ENCODE assay signal across 8 cellular contexts in the genomic region with DNA sequence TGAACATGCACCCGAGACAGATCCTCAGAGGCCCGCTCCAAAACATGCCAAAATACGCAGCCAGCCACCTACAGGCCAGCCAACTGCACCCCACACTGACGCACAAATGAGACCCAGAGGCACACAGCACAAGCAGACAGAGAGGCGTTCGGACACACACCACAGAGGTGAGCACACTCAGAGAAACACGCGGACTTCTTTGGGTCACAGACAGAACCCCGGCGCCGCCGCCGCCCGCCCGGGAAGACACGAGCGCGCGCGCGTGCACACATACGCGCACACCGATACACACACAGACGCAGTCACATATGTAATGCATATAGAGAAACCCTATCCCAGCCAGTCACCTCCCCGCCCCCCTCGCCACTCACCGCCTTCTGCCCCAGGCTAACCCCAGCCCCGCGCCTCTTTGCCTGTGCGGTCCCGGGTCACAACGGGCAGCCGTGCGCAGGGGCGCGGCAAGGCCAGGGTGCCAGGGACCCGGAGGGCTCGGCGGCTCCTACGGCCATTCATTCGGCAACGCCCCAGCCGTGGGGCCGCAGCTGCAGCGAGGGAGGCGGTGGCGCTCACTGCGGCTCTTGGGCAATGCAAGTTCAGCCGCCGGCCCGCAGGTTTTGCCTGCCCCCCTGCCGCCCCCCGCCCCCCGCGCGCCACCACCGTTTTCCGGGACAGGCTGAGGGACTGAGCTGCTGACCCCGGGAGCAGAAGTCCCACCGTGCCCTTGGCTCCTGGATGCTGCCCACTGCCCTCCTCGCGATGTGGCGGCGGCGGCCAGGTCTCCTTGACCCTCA. TPM values are rescaled to one million over a fixed set of nuclear protein-coding genes. Genes with fewer than 3 reads are reported as not detected.
DNase-seq lines count a peak whose midpoint lies in the region; ATAC-seq and TF ChIP-seq lines count a peak whose summit lies in the region.

No MANE protein-coding gene starts in this region.

- no peaks in the 10 kb centered on the region for H3K36me3 ChIP-seq in CD8-positive, alpha-beta T cell (ENCODE audit: insufficient read depth, low read length)
- H3K36me3 ChIP-seq in esophagus (ENCODE audit: control insufficient read depth in 2 of 2, insufficient read depth in 2 of 2, low read length in 1 of 2) (no peaks in the 10 kb centered on the region), upper lobe of left lung (no peaks in the 10 kb centered on the region)

- no peak for TF ChIP-seq CTCF in CD8-positive, alpha-beta T cell (IDR thresholded peaks at IDR 0.05)
- peak in 1 of 6 experiments; percentile 14 for TF ChIP-seq CTCF in upper lobe of left lung (IDR thresholded peaks at IDR 0.05)

- peak in 5 of 7 experiments; percentile 39 to 80 (median 72) for DNase-seq in CD8-positive, alpha-beta T cell
- DNase-seq in NCI-H526 treated with DMSO at 0.1 percent for 48 hours (lab: John Stamatoyannopoulos, UW), result peak; percentile 41
- DNase-seq in activated T-cell treated with anti-CD3 and anti-CD28 coated beads for 1 hour (ENCODE audit: low read depth), result peak; percentile 33
- peak; percentile 39 to 82 (median 63) for DNase-seq in naive thymus-derived CD8-positive, alpha-beta T cell
- DNase-seq in upper lobe of left lung, result peak; percentile 39 to 90

- peaks cover 21% of the 10 kb centered on the region for H3K4me1 ChIP-seq in CD8-positive, alpha-beta T cell (ENCODE audit: insufficient read depth, low read length)
- no peaks in the 10 kb centered on the region for H3K4me1 ChIP-seq in esophagus (ENCODE audit: control insufficient read depth in 2 of 2, insufficient read depth in 2 of 2, low read length in 1 of 2)
- peaks cover 0 to 22% (median 2%) of the 10 kb centered on the region in 4 donors for H3K4me1 ChIP-seq in upper lobe of left lung

- no peaks in the 10 kb centered on the region for H3K27me3 Mint-ChIP-seq in CD8-positive, alpha-beta T cell (ENCODE audit: low read depth)
- H3K27me3 Mint-ChIP-seq in naive thymus-derived CD8-positive, alpha-beta T cell, result no peaks in the 10 kb centered on the region

- CTCF ChIA-PET in CD8-positive, alpha-beta T cell (lab: Charles Lee), result interaction anchor here (0.8 to 2.2 kb wide), 11 partner anchors 10 to 84 kb away, joined by 3 to 7 read pairs (median 5); no protein-coding TSS in a partner anchor

- POLR2A ChIA-PET in CD8-positive, alpha-beta T cell (lab: Charles Lee), result interaction anchor here (0.8 to 7.8 kb wide), 8 partner anchors 9 to 99 kb away, joined by 3 to 87 read pairs (median 10); partner anchors contain the start of genes RPL39 and SOWAHD
- POLR2A ChIA-PET in naive thymus-derived CD8-positive, alpha-beta T cell (lab: Charles Lee), result interaction anchor here (0.6 to 6.9 kb wide), 19 partner anchors 11 to 118 kb away, joined by 3 to 309 read pairs (median 4); partner anchors contain the start of genes RPL39, SOWAHD and UBE2A

- ATAC-seq in CD8-positive, alpha-beta T cell, result peak; percentile 46
- ATAC-seq in GM21529 (IDR thresholded peaks at IDR 0.05; ENCODE audit: unreplicated experiment) (peak; percentile 25), upper lobe of left lung (ENCODE audit: low FRiP score in 2 of 2) (peak; percentile 39 to 70), HG02678 (IDR thresholded peaks at IDR 0.05; ENCODE audit: unreplicated experiment) (no peak)
- peak; percentile 42 to 49 for ATAC-seq in naive thymus-derived CD8-positive, alpha-beta T cell

- H3K36me3 Mint-ChIP-seq in CD8-positive, alpha-beta T cell, result peaks cover 20% of the 10 kb centered on the region
- H3K36me3 Mint-ChIP-seq in naive thymus-derived CD8-positive, alpha-beta T cell, result peaks cover 0 to 6% (median 3%) of the 10 kb centered on the region in 3 donors

- intact Hi-C loops in CD8-positive, alpha-beta T cell (cut with DNase I, micrococcal nuclease), result loop anchor here (1.0 to 5.0 kb wide), 9 partner anchors 14 to 179 kb away; partner anchors contain the start of genes NKRF (in 2 of the 2), NDUFA1 (in 1 of the 2), RNF113A (in 1 of the 2) and RPL39 (in 1 of the 2)

- H3K9me3 ChIP-seq in CD8-positive, alpha-beta T cell (ENCODE audit: low read length), result no peaks in the 10 kb centered on the region
- no peaks in the 10 kb centered on the region for H3K9me3 ChIP-seq in esophagus (ENCODE audit: control insufficient read depth in 2 of 2, insufficient read depth in 1 of 2, low read depth in 1 of 2, low read length in 1 of 2)
- no peaks in the 10 kb centered on the region for H3K9me3 ChIP-seq in upper lobe of left lung

- TF ChIP-seq EP300 in upper lobe of left lung (IDR thresholded peaks at IDR 0.05), result no peak

- no peaks in the 10 kb centered on the region for H3K27me3 ChIP-seq in CD8-positive, alpha-beta T cell (ENCODE audit: insufficient read depth, low read length)
- H3K27me3 ChIP-seq in esophagus (ENCODE audit: control insufficient read depth in 1 of 2, insufficient read depth in 2 of 2, low read length in 2 of 2) (no peaks in the 10 kb centered on the region), upper lobe of left lung (no peaks in the 10 kb centered on the region)

- peak in 1 of 4 donors; percentile 27 for TF ChIP-seq POLR2A in upper lobe of left lung (IDR thresholded peaks at IDR 0.05)

- H3K27ac Mint-ChIP-seq in CD8-positive, alpha-beta T cell, result peak overlapping the region; percentile 99
- H3K27ac Mint-ChIP-seq in naive thymus-derived CD8-positive, alpha-beta T cell, result peak overlapping the region; percentile 92 to 100 (median 98)

- WGBS in esophagus, 2 donors, result 1 to 17% methylated on average over 34 to 66 of the region's 66 CpGs
- WGBS in upper lobe of left lung, 2 donors, result 6 to 35% methylated on average over 3 to 24 of the region's 66 CpGs

- no peaks in the 10 kb centered on the region for H3K9me3 Mint-ChIP-seq in CD8-positive, alpha-beta T cell
- no peaks in the 10 kb centered on the region for H3K9me3 Mint-ChIP-seq in naive thymus-derived CD8-positive, alpha-beta T cell

- peaks cover 25% of the 10 kb centered on the region for H3K4me1 Mint-ChIP-seq in CD8-positive, alpha-beta T cell (ENCODE audit: low read depth)
- H3K4me1 Mint-ChIP-seq in naive thymus-derived CD8-positive, alpha-beta T cell, result peaks cover 6 to 31% (median 27%) of the 10 kb centered on the region in 4 donors

- H3K27ac ChIP-seq in CD8-positive, alpha-beta T cell (ENCODE audit: low read depth, low read length), result peak overlapping the region; percentile 82
- peak overlapping the region; percentile 72 to 76 for H3K27ac ChIP-seq in esophagus (ENCODE audit: low read depth in 2 of 2, low read length in 1 of 2)
- H3K27ac ChIP-seq in upper lobe of left lung, result peak overlapping the region; percentile 71 to 88 (median 80)

- peak overlapping the region; percentile 74 for H3K4me3 ChIP-seq in CD8-positive, alpha-beta T cell (ENCODE audit: low read depth, low read length)
- H3K4me3 ChIP-seq in esophagus (ENCODE audit: low read depth in 1 of 2, low read length in 2 of 2), result peak overlapping the region; percentile 56 to 80
- H3K4me3 ChIP-seq in upper lobe of left lung, result peak overlapping the region; percentile 11 to 84 (median 67)

- peak overlapping the region; percentile 97 for H3K4me3 Mint-ChIP-seq in CD8-positive, alpha-beta T cell
- H3K4me3 Mint-ChIP-seq in naive thymus-derived CD8-positive, alpha-beta T cell, result peak overlapping the region; percentile 93 to 100 (median 98)

RNA-seq across cellular contexts. Expression of gene SEPTIN6, which starts 0.5 kb away (rescaled TPM):
- 100 to 1,000 TPM; 136 to 138 TPM for total RNA-seq in CD8-positive, alpha-beta T cell
- polyA plus RNA-seq in esophagus, result 1 to 10 TPM; 5.4 to 7.3 TPM
- total RNA-seq in naive thymus-derived CD8-positive, alpha-beta T cell, result 100 to 1,000 TPM; 234 to 235 TPM
- 100 to 1,000 TPM; 161 to 269 (median 226) TPM for polyA plus RNA-seq in naive thymus-derived CD8-positive, alpha-beta T cell
- total RNA-seq in upper lobe of left lung, result 10 to 100 TPM; 12.3 to 27.2 (median 21.4) TPM

Comparison
In these comparisons a context has a peak if more than half of its experiments do, and no peak if none do; other contexts are left out.
1. RNA of gene SEPTIN6, which starts 0.5 kb away (total RNA-seq): 234 to 235 TPM in naive thymus-derived CD8-positive, alpha-beta T cell and 136 to 138 TPM in CD8-positive, alpha-beta T cell; 12.3 to 27.2 TPM in upper lobe of left lung; every median in the first group is over 4 times any median in the second.
2. Peak in every context shown above with its lines, with median percentiles within 50 percentile points of each other: DNase-seq, H3K27ac ChIP-seq and H3K4me3 ChIP-seq.